Comparison of ENCODE assay signal across 17 cellular contexts in genomic region chr12:84924956-84925355, GRCh38. TPM values are rescaled to one million over a fixed set of nuclear protein-coding genes. Genes with fewer than 3 reads are reported as not detected.
DNase-seq lines count a peak whose midpoint lies in the region; ATAC-seq and TF ChIP-seq lines count a peak whose summit lies in the region.
"Had no signal": no experiment of that assay in that cellular context is flagged by ENCODE, and none has a peak within 500 bp of the region (broad histone marks: within the 10 kb centered on the region; RNA-seq: fewer than 3 reads in every experiment).

No MANE protein-coding gene starts in this region.

- no peaks in the 10 kb centered on the region for H3K36me3 ChIP-seq in PC-9 (ENCODE audit: low read depth)
- H3K36me3 ChIP-seq: ovary, Peyer's patch had no signal

- no peaks in the 10 kb centered on the region for H3K27me3 ChIP-seq in PC-9 (ENCODE audit: insufficient read depth, low read depth)
- H3K27me3 ChIP-seq: ovary, Peyer's patch had no signal

- H3K9me2 ChIP-seq in PC-9 (ENCODE audit: insufficient read depth) = no peaks in the 10 kb centered on the region; the same call in 1 of the 2 replicates

- H3K4me3 ChIP-seq in PC-9 (no peak overlapping the region), choroid plexus epithelial cell (ENCODE audit: low read depth, low read length) (no peak overlapping the region)
- H3K4me3 ChIP-seq: mucosa of descending colon, ovary, Peyer's patch had no signal

- no peaks in the 10 kb centered on the region for H3K79me2 ChIP-seq in PC-9 (ENCODE audit: low read depth)

- no peaks in the 10 kb centered on the region for H3K9me3 ChIP-seq in PC-9 (ENCODE audit: insufficient read depth, low read depth)
- H3K9me3 ChIP-seq: mucosa of descending colon, ovary, Peyer's patch had no signal

- POLR2A ChIA-PET in PC-9 (lab: Charles Lee; ENCODE audit: unreplicated experiment) = no interaction called here

- no TSS peak for BruUV-seq in PC-9 (replicated peaks; lab: Mats Ljungman, UMichigan)

- no peak for TF ChIP-seq CTCF in PC-9 (conservative IDR thresholded peaks at IDR 0.05)
- no peak for TF ChIP-seq CTCF in choroid plexus epithelial cell (conservative IDR thresholded peaks at IDR 0.05; ENCODE audit: low read depth, low read length)

- H3F3A ChIP-seq in PC-9 (ENCODE audit: insufficient read depth, low read depth) = no peaks in the 10 kb centered on the region

- 0 out of 2 replicates have a peak overlapping the region, but pooled peaks have one; percentile 13 for H3K4me2 ChIP-seq in PC-9

- H4K20me1 ChIP-seq in PC-9 (ENCODE audit: insufficient read depth) = no peaks in the 10 kb centered on the region

- intact Hi-C loops in PC-9 (cut with micrococcal nuclease; ENCODE audit: unreplicated experiment) (no loop called here), sciatic nerve (cut with DNase I) (no loop called here)

- no peak overlapping the region for H3K27ac ChIP-seq in PC-9
- H3K27ac ChIP-seq: ovary, Peyer's patch had no signal

- DNase-seq in Daoy (ENCODE audit: low read depth) = peak; percentile 56
- DNase-seq in PC-9 = no peak
- peak; percentile 85 for DNase-seq in choroid plexus epithelial cell (ENCODE audit: low read depth)
- DNase-seq in kidney tubule cell (ENCODE audit: low spot score) = peak; percentile 43
- DNase-seq in HT-29 (ENCODE audit: low spot score) = no peak
- DNase-seq in sciatic nerve (ENCODE audit: low spot score) = no peak
- DNase-seq: activated CD4-positive, alpha-beta T cell treated with anti-CD3 and anti-CD28 coated beads, Interleukin-2, amount 50 U/mL, for 1 hour; DMS153; Kasumi-1; kidney; mucosa of descending colon; ovary; Peyer's patch; T-helper 17 cell had no signal

- ATAC-seq in HG03457 (IDR thresholded peaks at IDR 0.05; ENCODE audit: unreplicated experiment) = no peak
- ATAC-seq in HG03025 (IDR thresholded peaks at IDR 0.05; ENCODE audit: low FRiP score, unreplicated experiment) = no peak
- ATAC-seq in sciatic nerve = no peak
- ATAC-seq: mucosa of descending colon, T-helper 17 cell had no signal

- H2AFZ ChIP-seq in PC-9 = 0 out of 2 replicates have a peak overlapping the region, but pooled peaks have one; percentile 60

- H3K4me1 ChIP-seq in PC-9 (replicated peaks; ENCODE audit: insufficient read depth) = no peaks in the 10 kb centered on the region
- H3K4me1 ChIP-seq: Peyer's patch had no signal

- CTCF ChIA-PET in PC-9 (lab: Charles Lee) = interaction anchor here (0.7 kb wide), 1 partner anchor 10 kb away, joined by 3 read pairs; no protein-coding TSS in a partner anchor

RNA-seq across cellular contexts. Expression of gene SLC6A15, which starts 12.4 kb away (rescaled TPM):
- total RNA-seq in Daoy (2014; rRNA removed; shearing (Covaris generic)) = 12.5 and 13.6 TPM in 2 replicates
- total RNA-seq in PC-9 (2021) = not detected in 2 replicates
- total RNA-seq in HT-29 (2014; rRNA removed; shearing (Covaris generic)) = not detected in 2 replicates
- 0.58 TPM for total RNA-seq in sciatic nerve
- total RNA-seq: activated T-helper 1 cell treated with anti-CD3 and anti-CD28 coated beads, Interleukin-12 subunit alpha, Interleukin-12 subunit beta, Interleukin-2, Interleukin-4 antibody, amounts not matched to agents 30 ng/mL and 10 ng/mL and 1 ng/mL, durations not matched to agents 14 hours and 24 hours and 36 hours had no signal

Comparison
In these comparisons a context has a peak if more than half of its experiments do, and no peak if none do; other contexts are left out.
1. DNase-seq: peak in Daoy (single experiment), choroid plexus epithelial cell (single experiment) and kidney tubule cell (single experiment); none in PC-9 (0 of 2), HT-29 (single experiment) and sciatic nerve (single experiment).